In genomic region chr3:189277711-189278110, GRCh38 we compare ENCODE assay signal across 12 cellular contexts.
DNase-seq lines count a peak whose midpoint lies in the region; ATAC-seq and TF ChIP-seq lines count a peak whose summit lies in the region.
"Had no signal": no experiment of that assay in that cellular context is flagged by ENCODE, and none has a peak within 500 bp of the region (broad histone marks: within the 10 kb centered on the region; RNA-seq: fewer than 3 reads in every experiment).

No MANE protein-coding gene starts in this region.

- intact Hi-C loops in activated CD4-positive, alpha-beta memory T cell treated with anti-CD3 and anti-CD28 coated beads for 36 hours (cut with micrococcal nuclease): loop anchor here (1.0 to 5.0 kb wide), 4 partner anchors 11 to 251 kb away; no protein-coding TSS in a partner anchor

- H3K4me1 Mint-ChIP-seq in activated CD4-positive, alpha-beta memory T cell treated with anti-CD3 and anti-CD28 coated beads for 36 hours (ENCODE audit: low read depth): peaks cover 27% of the 10 kb centered on the region
- peaks cover 31% of the 10 kb centered on the region for H3K4me1 Mint-ChIP-seq in activated CD4-positive, alpha-beta memory T cell treated with anti-CD3 and anti-CD28 coated beads, Interleukin-2, amount 10 ng/mL, durations not matched to agents 7 days and 5 days

- no peaks in the 10 kb centered on the region for H3K9me3 Mint-ChIP-seq in activated CD4-positive, alpha-beta memory T cell treated with anti-CD3 and anti-CD28 coated beads for 36 hours
- H3K9me3 Mint-ChIP-seq in activated CD4-positive, alpha-beta memory T cell treated with anti-CD3 and anti-CD28 coated beads, Interleukin-2, amount 10 ng/mL, durations not matched to agents 7 days and 5 days: peaks cover 3% of the 10 kb centered on the region

- H3K27me3 Mint-ChIP-seq in activated CD4-positive, alpha-beta memory T cell treated with anti-CD3 and anti-CD28 coated beads for 36 hours: no peaks in the 10 kb centered on the region
- H3K27me3 Mint-ChIP-seq in activated CD4-positive, alpha-beta memory T cell treated with anti-CD3 and anti-CD28 coated beads, Interleukin-2, amount 10 ng/mL, durations not matched to agents 7 days and 5 days: no peaks in the 10 kb centered on the region
- H3K27me3 Mint-ChIP-seq: activated naive CD8-positive, alpha-beta T cell treated with anti-CD3 and anti-CD28 coated beads, Interleukin-2, amount 50 U/mL, for 24 hours had no signal

- no peak for DNase-seq in activated CD4-positive, alpha-beta memory T cell treated with anti-CD3 and anti-CD28 coated beads for 36 hours
- DNase-seq in activated CD4-positive, alpha-beta memory T cell treated with anti-CD3 and anti-CD28 coated beads, Interleukin-2, amount 10 ng/mL, durations not matched to agents 7 days and 5 days: no peak
- DNase-seq in HT1080 (ENCODE audit: low read depth) (peak; percentile 57), SKM-1 treated with dmso at 0.1 percent for 144 hours (lab: John Stamatoyannopoulos, UW; ENCODE audit: unreplicated experiment) (peak; percentile 50), pons (ENCODE audit: low spot score) (peak; percentile 29), omental fat pad (ENCODE audit: low spot score) (no peak), NCI-H748 treated with DMSO at 0.1 percent for 48 hours (lab: John Stamatoyannopoulos, UW) (no peak)
- DNase-seq: activated naive CD8-positive, alpha-beta T cell treated with anti-CD3 and anti-CD28 coated beads, Interleukin-2, amount 50 U/mL, for 24 hours; cortex of kidney; posterior cingulate gyrus had no signal

- H3K36me3 Mint-ChIP-seq in activated CD4-positive, alpha-beta memory T cell treated with anti-CD3 and anti-CD28 coated beads for 36 hours: no peaks in the 10 kb centered on the region
- H3K36me3 Mint-ChIP-seq in activated CD4-positive, alpha-beta memory T cell treated with anti-CD3 and anti-CD28 coated beads, Interleukin-2, amount 10 ng/mL, durations not matched to agents 7 days and 5 days (ENCODE audit: low read depth): peaks cover 4% of the 10 kb centered on the region

- POLR2A ChIA-PET in activated CD4-positive, alpha-beta memory T cell treated with anti-CD3 and anti-CD28 coated beads for 36 hours (lab: Charles Lee): interaction anchor here (1.1 to 1.4 kb wide), 3 partner anchors 11 to 46 kb away, joined by 3 to 4 read pairs (median 3); no protein-coding TSS in a partner anchor
- POLR2A ChIA-PET in activated CD4-positive, alpha-beta memory T cell treated with anti-CD3 and anti-CD28 coated beads, Interleukin-2, amount 10 ng/mL, durations not matched to agents 7 days and 5 days (lab: Charles Lee): no interaction called here

- CTCF ChIA-PET in activated CD4-positive, alpha-beta memory T cell treated with anti-CD3 and anti-CD28 coated beads for 36 hours (lab: Charles Lee): interaction anchor here (1.0 kb wide), 1 partner anchor 9 kb away, joined by 3 read pairs; no protein-coding TSS in a partner anchor
- CTCF ChIA-PET in activated CD4-positive, alpha-beta memory T cell treated with anti-CD3 and anti-CD28 coated beads, Interleukin-2, amount 10 ng/mL, durations not matched to agents 7 days and 5 days (lab: Charles Lee): interaction anchor here (1.1 to 1.4 kb wide), 3 partner anchors 9 to 684 kb away, joined by 3 to 4 read pairs (median 4); no protein-coding TSS in a partner anchor

- peak overlapping the region; percentile 36 for H3K27ac Mint-ChIP-seq in activated CD4-positive, alpha-beta memory T cell treated with anti-CD3 and anti-CD28 coated beads for 36 hours
- no peak overlapping the region for H3K27ac Mint-ChIP-seq in activated CD4-positive, alpha-beta memory T cell treated with anti-CD3 and anti-CD28 coated beads, Interleukin-2, amount 10 ng/mL, durations not matched to agents 7 days and 5 days
- H3K27ac Mint-ChIP-seq: activated naive CD8-positive, alpha-beta T cell treated with anti-CD3 and anti-CD28 coated beads, Interleukin-2, amount 50 U/mL, for 24 hours had no signal

- no peak for TF ChIP-seq CTCF in omental fat pad (IDR thresholded peaks at IDR 0.05)

- ATAC-seq in HG03571 (IDR thresholded peaks at IDR 0.05; ENCODE audit: unreplicated experiment) (no peak), omental fat pad (ENCODE audit: low FRiP score) (no peak)
- ATAC-seq: activated naive CD8-positive, alpha-beta T cell treated with anti-CD3 and anti-CD28 coated beads, Interleukin-2, amount 50 U/mL, for 24 hours; K562 had no signal

- H3K4me3 Mint-ChIP-seq in activated CD4-positive, alpha-beta memory T cell treated with anti-CD3 and anti-CD28 coated beads for 36 hours: no peak overlapping the region
- H3K4me3 Mint-ChIP-seq in activated CD4-positive, alpha-beta memory T cell treated with anti-CD3 and anti-CD28 coated beads, Interleukin-2, amount 10 ng/mL, durations not matched to agents 7 days and 5 days: no peak overlapping the region
- H3K4me3 Mint-ChIP-seq: activated naive CD8-positive, alpha-beta T cell treated with anti-CD3 and anti-CD28 coated beads, Interleukin-2, amount 50 U/mL, for 24 hours had no signal

Comparison
In these comparisons a context has a peak if more than half of its experiments do, and no peak if none do; other contexts are left out.
1. DNase-seq: peak in HT1080 (single experiment), SKM-1 treated with dmso at 0.1 percent for 144 hours (single experiment) and pons (single experiment); none in activated CD4-positive, alpha-beta memory T cell treated with anti-CD3 and anti-CD28 coated beads for 36 hours (single experiment), activated CD4-positive, alpha-beta memory T cell treated with anti-CD3 and anti-CD28 coated beads, Interleukin-2, amount 10 ng/mL, durations not matched to agents 7 days and 5 days (single experiment), omental fat pad (single experiment) and NCI-H748 treated with DMSO at 0.1 percent for 48 hours (single experiment).